ENCODE assay signal across 2 cellular contexts in the genomic region with DNA sequence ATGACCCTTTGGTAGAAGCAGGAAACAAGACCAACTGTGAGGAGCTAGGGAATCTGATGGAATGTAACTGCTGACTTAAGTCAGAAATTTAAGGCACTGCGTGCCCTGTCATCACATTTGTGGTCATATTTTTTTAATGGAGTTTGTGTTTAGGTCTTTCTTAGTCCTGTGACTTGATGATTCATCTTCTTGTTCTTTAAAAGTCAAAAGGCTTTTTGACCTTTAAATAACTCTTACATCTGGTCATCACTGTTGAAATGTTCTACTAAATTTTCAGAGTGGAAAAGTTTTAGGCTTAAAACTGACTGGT.
TF ChIP-seq lines count a peak whose summit lies in the region.

No MANE protein-coding gene starts in this region.

TF ChIP-seq in GM23338, 12 proteins besides CTCF, POLR2A, EP300 and RAD21 (continued from another document):
- TF ChIP-seq ZNF462 (CRISPR knock-in tag; IDR thresholded peaks at IDR 0.05), result no peak
- TF ChIP-seq STAT1 (IDR thresholded peaks at IDR 0.05; ENCODE audit: unreplicated experiment), result no peak
- TF ChIP-seq CREB1 (CRISPR knock-in tag; IDR thresholded peaks at IDR 0.05; ENCODE audit: low read depth), result no peak
- no peak for TF ChIP-seq EZH2phosphoT487 (IDR thresholded peaks at IDR 0.05; ENCODE audit: unreplicated experiment)

TF ChIP-seq in WTC11, 78 proteins besides CTCF, POLR2A, EP300 and RAD21 (continued from another document):
- TF ChIP-seq ZSCAN18 (CRISPR knock-in tag; IDR thresholded peaks at IDR 0.05) (no peak), SOX15 (CRISPR knock-in tag; IDR thresholded peaks at IDR 0.05) (no peak), TP53 (CRISPR knock-in tag; IDR thresholded peaks at IDR 0.05) (no peak), OVOL2 (CRISPR knock-in tag; IDR thresholded peaks at IDR 0.05; ENCODE audit: borderline replicate concordance) (no peak), FOXJ3 (CRISPR knock-in tag; IDR thresholded peaks at IDR 0.05; ENCODE audit: borderline replicate concordance) (no peak), NFE2L1 (CRISPR knock-in tag; IDR thresholded peaks at IDR 0.05) (no peak), ZNF317 (CRISPR knock-in tag; IDR thresholded peaks at IDR 0.05; ENCODE audit: borderline replicate concordance, low read depth) (no peak), PREB (CRISPR knock-in tag; IDR thresholded peaks at IDR 0.05; ENCODE audit: borderline replicate concordance) (no peak), PRRX2 (CRISPR knock-in tag; IDR thresholded peaks at IDR 0.05) (no peak), STAT6 (CRISPR knock-in tag; conservative IDR thresholded peaks at IDR 0.05; ENCODE audit: low read depth) (no peak), PRDM15 (CRISPR knock-in tag; IDR thresholded peaks at IDR 0.05) (no peak), TEAD1 (CRISPR knock-in tag; IDR thresholded peaks at IDR 0.05) (no peak), ATF3 (CRISPR knock-in tag; conservative IDR thresholded peaks at IDR 0.05) (no peak), RELA (CRISPR knock-in tag; IDR thresholded peaks at IDR 0.05; ENCODE audit: borderline replicate concordance) (no peak)
TF ChIP-seq in WTC11: peak in this region for 0.
